17 cellular contexts compared by ENCODE assay signal in the genomic region with DNA sequence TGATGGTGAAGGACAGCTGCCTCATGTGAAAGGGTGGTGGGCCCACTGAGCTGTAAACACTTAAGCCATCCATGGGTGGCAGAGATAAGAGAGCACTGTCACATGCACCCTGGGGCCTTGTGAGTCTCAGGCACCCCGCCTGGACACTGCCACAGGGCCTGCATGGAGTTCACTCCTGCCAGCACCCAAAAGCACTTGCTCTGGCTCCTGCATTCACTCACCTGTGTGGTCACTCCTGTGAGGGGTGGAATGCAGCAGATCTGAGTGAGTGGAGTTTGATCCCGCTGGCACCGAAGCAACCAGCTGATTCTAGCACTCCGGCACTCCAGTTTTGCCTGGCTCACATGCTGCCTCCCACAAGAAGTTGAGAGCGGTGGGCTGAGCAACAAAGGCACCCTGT.
DNase-seq lines count a peak whose midpoint lies in the region; TF ChIP-seq lines count a peak whose summit lies in the region.
"Had no signal": no experiment of that assay in that cellular context is flagged by ENCODE, and none has a peak within 500 bp of the region (broad histone marks: within the 10 kb centered on the region; RNA-seq: fewer than 3 reads in every experiment).

No MANE protein-coding gene starts in this region.

- no peaks in the 10 kb centered on the region for H3K9me3 ChIP-seq in SJCRH30 (replicated peaks)
- no peaks in the 10 kb centered on the region for H3K9me3 ChIP-seq in sigmoid colon
- H3K9me3 ChIP-seq: Caco-2 had no signal

- TF ChIP-seq POLR2A in sigmoid colon (IDR thresholded peaks at IDR 0.05): no peak

- H3K4me1 ChIP-seq in SJCRH30 (no peaks in the 10 kb centered on the region), sigmoid colon (no peaks in the 10 kb centered on the region)
- H3K4me1 ChIP-seq: Caco-2 had no signal

- no peak overlapping the region for H3K4me3 Mint-ChIP-seq in activated naive CD8-positive, alpha-beta T cell treated with anti-CD3 and anti-CD28 coated beads for 36 hours

- whole genome bisulfite sequencing in sigmoid colon, 2 donors: 82 to 90% methylated on average over 5 of the region's 5 CpGs

- no peaks in the 10 kb centered on the region for H3K4me1 Mint-ChIP-seq in activated naive CD8-positive, alpha-beta T cell treated with anti-CD3 and anti-CD28 coated beads for 36 hours

- intact Hi-C loops in sigmoid colon (cut with DNase I): no loop called here

- H3K36me3 ChIP-seq in SJCRH30: no peaks in the 10 kb centered on the region
- H3K36me3 ChIP-seq in sigmoid colon: no peaks in the 10 kb centered on the region

- H3K27me3 ChIP-seq in SJCRH30 (no peaks in the 10 kb centered on the region; the same call in 1 of the 2 replicates), sigmoid colon (no peaks in the 10 kb centered on the region)

- no peak overlapping the region for H3K27ac ChIP-seq in SJCRH30
- no peak overlapping the region for H3K27ac ChIP-seq in sigmoid colon
- H3K27ac ChIP-seq: 22Rv1, C4-2B had no signal

- no peak for TF ChIP-seq CTCF in sigmoid colon (IDR thresholded peaks at IDR 0.05)

- H3K27me3 Mint-ChIP-seq in activated naive CD8-positive, alpha-beta T cell treated with anti-CD3 and anti-CD28 coated beads for 36 hours: no peaks in the 10 kb centered on the region

- H3K9me3 Mint-ChIP-seq in activated naive CD8-positive, alpha-beta T cell treated with anti-CD3 and anti-CD28 coated beads for 36 hours: peaks cover 1% of the 10 kb centered on the region

- DNase-seq in DMS153 (lab: John Stamatoyannopoulos, UW) (peak; percentile 65), DMS153 treated with DMSO at 0.1 percent for 48 hours (lab: John Stamatoyannopoulos, UW; ENCODE audit: unreplicated experiment) (no peak), NCI-H146 (lab: John Stamatoyannopoulos, UW) (peak; percentile 99), SJCRH30 (peak; percentile 4 to 11), retina (peak; percentile 4), AML-193 (lab: John Stamatoyannopoulos, UW) (no peak), sigmoid colon (no peak)
- no peak for DNase-seq in activated naive CD8-positive, alpha-beta T cell treated with anti-CD3 and anti-CD28 coated beads for 36 hours
- DNase-seq: Caco-2, GF-D8, IMR-90, Kasumi-1, NCI-H1694, NCI-H2171 treated with DMSO at 0.1 percent for 48 hours, NCI-H748 treated with DMSO at 0.1 percent for 48 hours had no signal

- H3K4me3 ChIP-seq in SJCRH30: no peak overlapping the region
- H3K4me3 ChIP-seq in sigmoid colon: no peak overlapping the region

- H3K27ac Mint-ChIP-seq in activated naive CD8-positive, alpha-beta T cell treated with anti-CD3 and anti-CD28 coated beads for 36 hours: no peak overlapping the region

- no peaks in the 10 kb centered on the region for H3K36me3 Mint-ChIP-seq in activated naive CD8-positive, alpha-beta T cell treated with anti-CD3 and anti-CD28 coated beads for 36 hours

- no peak for TF ChIP-seq EP300 in sigmoid colon (IDR thresholded peaks at IDR 0.05)

Comparison
In these comparisons a context has a peak if more than half of its experiments do, and no peak if none do; other contexts are left out.
1. DNase-seq: peak in DMS153 (single experiment), NCI-H146 (single experiment), SJCRH30 (2 of 2) and retina (single experiment); none in DMS153 treated with DMSO at 0.1 percent for 48 hours (single experiment), activated naive CD8-positive, alpha-beta T cell treated with anti-CD3 and anti-CD28 coated beads for 36 hours (single experiment), AML-193 (0 of 2) and sigmoid colon (single experiment).